Comparison of ENCODE assay signal across 9 cellular contexts in the genomic region with DNA sequence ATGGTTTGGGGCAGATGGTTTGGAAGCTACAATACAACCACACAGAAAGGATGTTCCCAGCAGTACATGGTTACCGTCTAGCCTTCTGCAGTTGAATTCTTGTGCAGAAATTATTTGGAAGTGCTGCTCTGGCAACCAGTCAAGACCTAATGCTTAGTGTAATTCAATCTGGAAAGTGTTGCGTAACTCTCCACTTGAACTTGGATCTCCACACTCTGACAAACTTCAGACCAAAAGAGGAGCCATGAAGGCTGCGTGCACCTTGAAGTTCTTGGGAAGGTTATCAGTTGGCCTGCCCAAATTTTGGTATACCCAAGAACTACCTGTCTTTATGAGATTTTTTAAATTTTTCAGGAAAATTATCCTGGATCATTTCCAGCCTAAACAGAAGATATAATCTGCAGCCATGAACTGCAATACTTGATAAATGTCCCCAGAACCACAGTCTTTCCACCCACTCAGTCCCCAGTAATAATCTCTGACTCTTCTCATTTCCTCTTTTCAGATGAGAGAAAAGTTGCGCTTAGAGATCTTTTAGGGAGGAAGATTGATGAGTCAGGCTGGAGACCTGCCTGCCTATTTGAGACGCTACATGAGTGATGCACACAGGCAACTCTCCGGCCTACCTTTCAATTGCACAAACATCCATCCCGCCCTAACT.
A peak's percentile ranks its signal among the peaks of the same experiment; 100 is the strongest.
DNase-seq lines count a peak whose midpoint lies in the region; ATAC-seq, FAIRE-seq and TF ChIP-seq lines count a peak whose summit lies in the region.
"Had no signal": no experiment of that assay in that cellular context is flagged by ENCODE, and none has a peak within 500 bp of the region (broad histone marks: within the 10 kb centered on the region; RNA-seq: fewer than 3 reads in every experiment).

No MANE protein-coding gene starts in this region.

- DNase-seq in AG09319 (ENCODE audit: extremely low read depth, low read depth), result peak; percentile 80
- DNase-seq in LHCN-M2 (ENCODE audit: low read depth), result peak; percentile 78
- peak; percentile 71 for DNase-seq in bronchial epithelial cell (ENCODE audit: low read depth)
- DNase-seq in pons (ENCODE audit: low spot score), result peak; percentile 7
- no peak for DNase-seq in activated naive CD4-positive, alpha-beta T cell (lab: John Stamatoyannopoulos, UW)
- DNase-seq in dedifferentiated amniotic fluid mesenchymal stem cell (ENCODE audit: extremely low spot score), result no peak
- no peak for DNase-seq in activated CD8-positive, alpha-beta memory T cell treated with anti-CD3 and anti-CD28 coated beads, Interleukin-2, amount 50 U/mL, for 48 hours

- FAIRE-seq in bronchial epithelial cell (lab: Jason Lieb, UNC), result peak; percentile 7
- FAIRE-seq: G401.6 had no signal

- ATAC-seq in GM21360 (IDR thresholded peaks at IDR 0.05; ENCODE audit: unreplicated experiment), result peak; percentile 90

- H3K27me3 ChIP-seq in bronchial epithelial cell (ENCODE audit: control insufficient read depth, insufficient read depth, low read length), result no peaks in the 10 kb centered on the region

- no peak overlapping the region for H3K4me3 ChIP-seq in bronchial epithelial cell (ENCODE audit: low read depth, low read length)

- no peaks in the 10 kb centered on the region for H3K36me3 ChIP-seq in bronchial epithelial cell (ENCODE audit: control insufficient read depth, insufficient read depth, low read length)

- TF ChIP-seq CTCF in AG09319 (IDR thresholded peaks at IDR 0.05; ENCODE audit: low read depth, low read length) (no peak), bronchial epithelial cell (IDR thresholded peaks at IDR 0.05; ENCODE audit: insufficient read depth, low read length, severe bottlenecking) (no peak)

Comparison
In these comparisons a context has a peak if more than half of its experiments do, and no peak if none do; other contexts are left out.
1. DNase-seq: peak in AG09319 (single experiment), LHCN-M2 (single experiment), bronchial epithelial cell (single experiment) and pons (single experiment); none in activated naive CD4-positive, alpha-beta T cell (0 of 4), dedifferentiated amniotic fluid mesenchymal stem cell (single experiment) and activated CD8-positive, alpha-beta memory T cell treated with anti-CD3 and anti-CD28 coated beads, Interleukin-2, amount 50 U/mL, for 48 hours (single experiment).